In genomic region chr11:795638-796564, GRCh38 we compare ENCODE assay signal across 8 cellular contexts. TPM values are rescaled to one million over a fixed set of nuclear protein-coding genes. Genes with fewer than 3 reads are reported as not detected.
DNase-seq lines count a peak whose midpoint lies in the region; ATAC-seq and TF ChIP-seq lines count a peak whose summit lies in the region.

No MANE protein-coding gene starts in this region.

- TF ChIP-seq CTCF in Calu3 (IDR thresholded peaks at IDR 0.05; ENCODE audit: unreplicated experiment) (no peak), OCI-LY3 (IDR thresholded peaks at IDR 0.05; ENCODE audit: low read depth, low read length) (no peak), esophagus muscularis mucosa (IDR thresholded peaks at IDR 0.05) (no peak), nephron (IDR thresholded peaks at IDR 0.05; ENCODE audit: unreplicated experiment in 3 of 3) (no peak)

- 19% methylated on average over 4 of the region's 25 CpGs for WGBS in esophagus muscularis mucosa

- H3K36me3 ChIP-seq in OCI-LY3 (replicated peaks; ENCODE audit: low read depth, low read length) = peaks cover 3% of the 10 kb centered on the region
- H3K36me3 ChIP-seq in esophagus muscularis mucosa = peaks cover 6 to 49% (median 43%) of the 10 kb centered on the region in 4 donors

- H3K79me2 ChIP-seq in OCI-LY3 (ENCODE audit: low read length) = peaks cover 34% of the 10 kb centered on the region

- TF ChIP-seq POLR2A in esophagus muscularis mucosa (IDR thresholded peaks at IDR 0.05; ENCODE audit: low read depth) = no peak

- H3K9me3 ChIP-seq in OCI-LY3 (ENCODE audit: insufficient read depth, low read length) (no peaks in the 10 kb centered on the region), esophagus muscularis mucosa (no peaks in the 10 kb centered on the region)

- ATAC-seq in HG02798 (IDR thresholded peaks at IDR 0.05; ENCODE audit: poor library complexity, unreplicated experiment) (peak; percentile 19), GM18511 (IDR thresholded peaks at IDR 0.05; ENCODE audit: unreplicated experiment) (no peak)
- peak; percentile 78 for ATAC-seq in stimulated activated naive CD8-positive, alpha-beta T cell treated with anti-CD3 and anti-CD28 coated beads, Interleukin-15, amount 100 ng/mL, for 72 hours

- DNase-seq in Calu3 = peak; percentile 65
- peak; percentile 85 for DNase-seq in activated T-cell treated with anti-CD3 and anti-CD28 coated beads for 48 hours (ENCODE audit: low read depth)
- DNase-seq in esophagus muscularis mucosa (ENCODE audit: extremely low spot score) = peak; percentile 95
- peak; percentile 74 to 89 for DNase-seq in stimulated activated naive CD8-positive, alpha-beta T cell treated with anti-CD3 and anti-CD28 coated beads, Interleukin-15, amount 100 ng/mL, for 72 hours

- no peak for TF ChIP-seq EP300 in esophagus muscularis mucosa (IDR thresholded peaks at IDR 0.05)

- H4K20me1 ChIP-seq in OCI-LY3 (ENCODE audit: insufficient read depth, low read length) = peaks cover 6% of the 10 kb centered on the region; the same call in 1 of the 2 replicates

- peaks cover 68% of the 10 kb centered on the region for H3K36me3 Mint-ChIP-seq in Calu3 (ENCODE audit: insufficient read depth, unreplicated experiment)
- peaks cover 3% of the 10 kb centered on the region for H3K36me3 Mint-ChIP-seq in nephron (ENCODE audit: low read depth)

- H3K4me1 Mint-ChIP-seq in Calu3 (ENCODE audit: low read depth, unreplicated experiment) (no peaks in the 10 kb centered on the region), nephron (peaks cover 14% of the 10 kb centered on the region)
- peaks cover 38% of the 10 kb centered on the region for H3K4me1 Mint-ChIP-seq in stimulated activated naive CD8-positive, alpha-beta T cell treated with anti-CD3 and anti-CD28 coated beads, Interleukin-15, amount 100 ng/mL, for 72 hours

- H3K9ac ChIP-seq in OCI-LY3 (ENCODE audit: low read length) = peak overlapping the region; percentile 90

- H3K4me2 ChIP-seq in OCI-LY3 (ENCODE audit: low read length) = peak overlapping the region; percentile 98

- peak overlapping the region; percentile 78 for H3K27ac ChIP-seq in OCI-LY3 (ENCODE audit: low read length)
- peak overlapping the region; percentile 84 to 93 (median 90) for H3K27ac ChIP-seq in esophagus muscularis mucosa (replicated peaks in 1 of 4)

- no peaks in the 10 kb centered on the region for H3K27me3 ChIP-seq in OCI-LY3 (ENCODE audit: low read depth, low read length)
- peaks cover 0 to 8% (median 0%) of the 10 kb centered on the region in 4 donors for H3K27me3 ChIP-seq in esophagus muscularis mucosa

- H3K4me3 ChIP-seq in OCI-LY3 (ENCODE audit: low read length) (peak overlapping the region; percentile 92), esophagus muscularis mucosa (peak overlapping the region; percentile 59 to 93 (median 84))

- CTCF ChIA-PET in Calu3 (lab: Charles Lee) = interaction anchor here (0.7 to 1.1 kb wide), 3 partner anchors 10 to 20 kb away, joined by 4 to 5 read pairs (median 4); no protein-coding TSS in a partner anchor

- H3K27me3 Mint-ChIP-seq in Calu3 (ENCODE audit: unreplicated experiment) = no peaks in the 10 kb centered on the region
- H3K27me3 Mint-ChIP-seq in nephron (ENCODE audit: low read depth) = no peaks in the 10 kb centered on the region
- no peaks in the 10 kb centered on the region for H3K27me3 Mint-ChIP-seq in stimulated activated naive CD8-positive, alpha-beta T cell treated with anti-CD3 and anti-CD28 coated beads, Interleukin-15, amount 100 ng/mL, for 72 hours

- H3K9me3 Mint-ChIP-seq in Calu3 (ENCODE audit: low read depth, unreplicated experiment) (no peaks in the 10 kb centered on the region), nephron (no peaks in the 10 kb centered on the region)
- H3K9me3 Mint-ChIP-seq in stimulated activated naive CD8-positive, alpha-beta T cell treated with anti-CD3 and anti-CD28 coated beads, Interleukin-15, amount 100 ng/mL, for 72 hours = no peaks in the 10 kb centered on the region

- intact Hi-C loops in Calu3 (cut with micrococcal nuclease; ENCODE audit: unreplicated experiment) = no loop called here
- intact Hi-C loops in esophagus muscularis mucosa (cut with DNase I) = no loop called here

- BruUV-seq in Calu3 (replicated peaks; lab: Mats Ljungman, UMichigan) = no TSS peak

- peak overlapping the region; percentile 78 for H3K27ac Mint-ChIP-seq in Calu3 (ENCODE audit: unreplicated experiment)
- peak overlapping the region; percentile 87 to 94 (median 89) for H3K27ac Mint-ChIP-seq in nephron
- peak overlapping the region; percentile 89 to 95 for H3K27ac Mint-ChIP-seq in stimulated activated naive CD8-positive, alpha-beta T cell treated with anti-CD3 and anti-CD28 coated beads, Interleukin-15, amount 100 ng/mL, for 72 hours

- peaks cover 14% of the 10 kb centered on the region for H3K4me1 ChIP-seq in OCI-LY3 (ENCODE audit: low read length)
- peaks cover 32 to 49% (median 37%) of the 10 kb centered on the region in 4 donors for H3K4me1 ChIP-seq in esophagus muscularis mucosa

- H2AFZ ChIP-seq in OCI-LY3 (ENCODE audit: low read depth, low read length) = no peak overlapping the region

- H3K4me3 Mint-ChIP-seq in Calu3 (ENCODE audit: low read depth, unreplicated experiment) (peak overlapping the region; percentile 83), nephron (peak overlapping the region; percentile 91 to 95 (median 94))
- H3K4me3 Mint-ChIP-seq in stimulated activated naive CD8-positive, alpha-beta T cell treated with anti-CD3 and anti-CD28 coated beads, Interleukin-15, amount 100 ng/mL, for 72 hours = peak overlapping the region; percentile 92 to 96

RNA-seq across cellular contexts. Expression of gene SLC25A22, which starts 2.2 kb away (rescaled TPM):
- total RNA-seq in Calu3 (2022) (44.5 and 53.6 TPM in 2 replicates), esophagus muscularis mucosa (10 to 100 TPM in 1 of 4 donors, 1 to 10 TPM in 3; 5.0 to 11.0 (median 9.5) TPM)

RNA-seq across cellular contexts. Expression of gene CEND1, which starts 6.0 kb away (rescaled TPM):
- total RNA-seq in Calu3 (2022) = not detected in 2 replicates
- total RNA-seq in esophagus muscularis mucosa = 1 to 10 TPM in 3 of 4 donors, under 1 TPM in 1; 0.42 to 3.3 (median 2.6) TPM

RNA-seq across cellular contexts. Expression of gene PIDD1, which starts 9.1 kb away (rescaled TPM):
- total RNA-seq in Calu3 (2022) (15.9 and 16.3 TPM in 2 replicates), esophagus muscularis mucosa (10 to 100 TPM in 2 of 4 donors, 1 to 10 TPM in 2; 5.3 to 18.7 (median 9.6) TPM)

RNA-seq across cellular contexts. Expression of gene RPLP2, which starts 13.9 kb away (rescaled TPM):
- total RNA-seq in Calu3 (2022) (1,351 and 1,381 TPM in 2 replicates), esophagus muscularis mucosa (100 to 1,000 TPM; 318 to 813 (median 686) TPM)

RNA-seq across cellular contexts. Expression of gene GATD1, which starts 18.6 kb away (rescaled TPM):
- total RNA-seq in Calu3 (2022) (73.8 and 83.3 TPM in 2 replicates), esophagus muscularis mucosa (10 to 100 TPM; 24.0 to 37.7 (median 28.9) TPM)
